In the genomic region with DNA sequence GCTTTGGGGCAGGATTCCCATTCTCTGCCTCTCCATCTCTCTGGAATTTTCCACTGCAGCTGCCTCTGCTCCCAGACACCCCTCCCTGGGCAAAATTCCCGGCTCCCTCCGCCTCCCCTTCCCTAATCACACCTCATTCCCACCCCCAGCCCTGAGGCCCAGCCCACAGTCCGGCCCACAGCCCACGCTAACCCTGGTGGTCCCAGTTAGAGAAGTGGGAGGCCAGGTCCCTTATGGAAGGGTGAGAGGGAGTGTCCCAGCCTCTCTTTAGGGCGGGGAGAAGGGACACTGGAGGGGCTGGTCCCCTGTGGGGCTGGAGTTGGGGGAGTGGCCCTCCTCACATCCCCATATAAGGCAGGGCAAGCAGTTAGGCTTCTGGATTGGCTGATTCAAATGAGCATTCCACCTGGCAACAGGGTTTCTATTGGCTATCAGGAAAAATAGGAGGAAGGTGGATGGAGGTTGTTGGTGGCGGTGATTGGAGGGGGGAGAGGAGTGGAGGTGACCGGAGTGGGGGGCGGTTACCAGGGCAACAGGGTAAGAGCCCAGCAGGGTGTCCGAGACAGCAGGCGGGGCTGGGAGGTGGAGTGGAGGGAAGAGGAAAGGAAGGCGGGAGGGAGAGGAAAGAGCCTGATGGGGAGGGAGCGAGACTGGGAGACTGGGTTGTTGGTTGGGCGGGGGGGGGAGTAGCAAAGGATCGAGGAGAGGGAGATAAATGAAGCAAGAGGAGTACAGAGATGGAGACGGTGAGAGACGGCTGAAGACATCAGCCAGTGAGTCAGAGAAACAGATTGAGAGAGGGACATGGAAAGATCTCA, we compare ENCODE assay signal across 8 cellular contexts. TPM values are rescaled to one million over a fixed set of nuclear protein-coding genes. Genes with fewer than 3 reads are reported as not detected.
DNase-seq lines count a peak whose midpoint lies in the region; ATAC-seq, FAIRE-seq and TF ChIP-seq lines count a peak whose summit lies in the region.

No MANE protein-coding gene starts in this region.

- peak overlapping the region; percentile 89 for H2AFZ ChIP-seq in endothelial cell of umbilical vein (ENCODE audit: low read depth, low read length)

- TF ChIP-seq POLR2A in endothelial cell of umbilical vein (IDR thresholded peaks at IDR 0.05; ENCODE audit: low read depth, low read length), result no peak

- peak overlapping the region; percentile 37 for H3K4me3 Mint-ChIP-seq in memory B cell

- H3K4me3 ChIP-seq in WERI-Rb-1 (ENCODE audit: low read depth, low read length) (peak overlapping the region; percentile 15), endothelial cell of umbilical vein (replicated peaks in 1 of 3; ENCODE audit: insufficient read depth in 1 of 3, low read depth in 1 of 3, low read length in 3 of 3) (peak overlapping the region in 1 of 3 experiments; percentile 36), subcutaneous abdominal adipose tissue (ENCODE audit: low read depth in 1 of 5, low read length in 5 of 5) (peak overlapping the region; percentile 23 to 82 (median 44))

- peaks cover 14% of the 10 kb centered on the region for H3K36me3 ChIP-seq in WERI-Rb-1
- H3K36me3 ChIP-seq in endothelial cell of umbilical vein (ENCODE audit: control insufficient read depth in 2 of 2, extremely low read depth in 1 of 2, insufficient read depth in 2 of 2, low read length in 2 of 2), result peaks cover 0 to 1% of the 10 kb centered on the region in 2 experiments
- peaks cover 0 to 1% (median 0%) of the 10 kb centered on the region in 5 donors for H3K36me3 ChIP-seq in subcutaneous abdominal adipose tissue (ENCODE audit: control insufficient read depth in 5 of 5, insufficient read depth in 5 of 5, low read length in 5 of 5)

- intact Hi-C loops in endothelial cell of umbilical vein (cut with micrococcal nuclease), result loop anchor here (1.0 kb wide), 4 partner anchors 11 to 75 kb away; a partner anchor contains a TSS

- dilution Hi-C loops in endothelial cell of umbilical vein (cut with MboI; ENCODE audit: extremely low pct_ligation_motif_present, low sequenced_read_pairs), result no loop called here

- H3K27ac Mint-ChIP-seq in memory B cell, result no peak overlapping the region

- H3K9ac ChIP-seq in endothelial cell of umbilical vein (replicated peaks; ENCODE audit: extremely low read depth, insufficient read depth, low read length) (peak overlapping the region; percentile 17), subcutaneous abdominal adipose tissue (ENCODE audit: low read length in 5 of 5) (peak overlapping the region in 1 of 5 donors; percentile 71)

- H3K4me1 ChIP-seq in endothelial cell of umbilical vein (ENCODE audit: control insufficient read depth, extremely low read depth, insufficient read depth, low read length) (peaks cover 38% of the 10 kb centered on the region), subcutaneous abdominal adipose tissue (ENCODE audit: control insufficient read depth in 5 of 5, insufficient read depth in 5 of 5, low read length in 5 of 5) (peaks cover 10 to 47% (median 46%) of the 10 kb centered on the region in 5 donors)

- peak; percentile 75 for ATAC-seq in HG03280 (IDR thresholded peaks at IDR 0.05; ENCODE audit: unreplicated experiment)
- peak; percentile 78 for ATAC-seq in memory B cell (ENCODE audit: low read depth)

- H3K9me3 Mint-ChIP-seq in memory B cell, result no peaks in the 10 kb centered on the region

- H3K36me3 Mint-ChIP-seq in memory B cell, result peaks cover 2% of the 10 kb centered on the region

- peaks cover 22% of the 10 kb centered on the region for H3K4me1 Mint-ChIP-seq in memory B cell

- H3K27me3 ChIP-seq in WERI-Rb-1 (ENCODE audit: insufficient read depth, low read depth, severe bottlenecking), result no peaks in the 10 kb centered on the region
- peaks cover 0 to 2% of the 10 kb centered on the region in 2 experiments for H3K27me3 ChIP-seq in endothelial cell of umbilical vein (ENCODE audit: control insufficient read depth in 2 of 2, insufficient read depth in 2 of 2, low read length in 2 of 2)
- peaks cover 0 to 2% (median 0%) of the 10 kb centered on the region in 5 donors for H3K27me3 ChIP-seq in subcutaneous abdominal adipose tissue (ENCODE audit: control insufficient read depth in 5 of 5, insufficient read depth in 4 of 5, low read length in 5 of 5)

- H3K4me2 ChIP-seq in endothelial cell of umbilical vein (ENCODE audit: insufficient read depth, low read length), result peak overlapping the region; percentile 61

- POLR2A ChIA-PET in endothelial cell of umbilical vein (lab: Charles Lee), result interaction anchor here (0.9 kb wide), 1 partner anchor 11 kb away, joined by 5 read pairs; a partner anchor contains a TSS

- peak; percentile 100 for FAIRE-seq in GM19239 (lab: Jason Lieb, UNC)
- peak; percentile 99 for FAIRE-seq in endothelial cell of umbilical vein (lab: Jason Lieb, UNC)

- H3K27me3 Mint-ChIP-seq in memory B cell, result peaks cover 29% of the 10 kb centered on the region

- no peaks in the 10 kb centered on the region for H3K9me1 ChIP-seq in endothelial cell of umbilical vein (replicated peaks; ENCODE audit: control insufficient read depth, extremely low read depth, insufficient read depth, low read length)

- peaks cover 27% of the 10 kb centered on the region for H3K79me2 ChIP-seq in endothelial cell of umbilical vein (ENCODE audit: control insufficient read depth, insufficient read depth, low read length)

- H3K27ac ChIP-seq in WERI-Rb-1 (peak overlapping the region; percentile 96), endothelial cell of umbilical vein (ENCODE audit: insufficient read depth, low read depth, low read length) (peak overlapping the region; percentile 70), subcutaneous abdominal adipose tissue (ENCODE audit: low read depth, low read length) (peak overlapping the region; percentile 93)

- DNase-seq in CMK (ENCODE audit: low read depth) (peak; percentile 85), GM19239 (ENCODE audit: insufficient read length, low spot score) (peak; percentile 96), NCI-H2227 (lab: John Stamatoyannopoulos, UW; ENCODE audit: unreplicated experiment) (peak; percentile 95), WERI-Rb-1 (peak; percentile 99), endothelial cell of umbilical vein (ENCODE audit: low read depth, low spot score) (peak; percentile 99), memory B cell (ENCODE audit: low spot score in 2 of 2) (peak in 1 of 2 donors; percentile 49)

- TF ChIP-seq CTCF in WERI-Rb-1 (IDR thresholded peaks at IDR 0.05; ENCODE audit: low read depth, low read length) (no peak), endothelial cell of umbilical vein (IDR thresholded peaks at IDR 0.05; ENCODE audit: extremely low read depth in 1 of 2, insufficient read depth in 1 of 2, low read depth in 1 of 2, low read length in 2 of 2) (no peak)

- no TSS peak for BruUV-seq in endothelial cell of umbilical vein (replicated peaks; lab: Mats Ljungman, UMichigan)

- CTCF ChIA-PET in endothelial cell of umbilical vein (lab: Charles Lee), result interaction anchor here (1.1 to 8.4 kb wide), 3 partner anchors 11 to 61 kb away, joined by 4 to 234 read pairs (median 28); a partner anchor contains a TSS

- no peaks in the 10 kb centered on the region for H4K20me1 ChIP-seq in endothelial cell of umbilical vein (replicated peaks; ENCODE audit: control insufficient read depth, extremely low read depth, insufficient read depth, low read length)

- no peaks in the 10 kb centered on the region for H3K9me3 ChIP-seq in WERI-Rb-1 (ENCODE audit: severe bottlenecking)
- H3K9me3 ChIP-seq in endothelial cell of umbilical vein (replicated peaks; ENCODE audit: control insufficient read depth, insufficient read depth, low read length), result no peaks in the 10 kb centered on the region
- no peaks in the 10 kb centered on the region for H3K9me3 ChIP-seq in subcutaneous abdominal adipose tissue (ENCODE audit: control insufficient read depth in 5 of 5, low read length in 5 of 5)

RNA-seq across cellular contexts. Expression of a gene that starts 1.9 kb away (rescaled TPM):
- total RNA-seq in endothelial cell of umbilical vein, result 518 and 555 TPM in 2 replicates
- polyA plus RNA-seq in endothelial cell of umbilical vein, result 661 and 787 TPM in 2 replicates
- 356 and 357 TPM in 2 replicates for polyA plus RNA-seq in endothelial cell of umbilical vein (2011; cell fraction: cytosol; rRNA removed)
- 146 and 181 TPM in 2 replicates for polyA plus RNA-seq in endothelial cell of umbilical vein (2011; cell fraction: nucleus; rRNA removed)
- polyA plus RNA-seq in endothelial cell of umbilical vein (2012), result 327 and 655 TPM in 2 replicates
- polyA minus RNA-seq in endothelial cell of umbilical vein, result 264 and 340 TPM in 2 replicates
- 73.9 TPM for polyA minus RNA-seq in endothelial cell of umbilical vein (2011; cell fraction: cytosol; rRNA and poly(A)+ RNA removed)
- 40.4 and 51.6 TPM in 2 replicates for polyA minus RNA-seq in endothelial cell of umbilical vein (2011; cell fraction: nucleus; rRNA and poly(A)+ RNA removed)

RNA-seq across cellular contexts. Expression of a gene that starts 8.1 kb away (rescaled TPM):
- total RNA-seq in endothelial cell of umbilical vein, result 3.8 and 4.1 TPM in 2 replicates
- 1.3 and 1.8 TPM in 2 replicates for polyA plus RNA-seq in endothelial cell of umbilical vein
- polyA plus RNA-seq in endothelial cell of umbilical vein (2011; cell fraction: cytosol; rRNA removed), result 0.17 and 0.58 TPM in 2 replicates
- polyA plus RNA-seq in endothelial cell of umbilical vein (2011; cell fraction: nucleus; rRNA removed), result 8.8 and 10.8 TPM in 2 replicates
- polyA plus RNA-seq in endothelial cell of umbilical vein (2012), result 1.2 and 1.7 TPM in 2 replicates
- 0.58 and 1.8 TPM in 2 replicates for polyA minus RNA-seq in endothelial cell of umbilical vein
- not detected for polyA minus RNA-seq in endothelial cell of umbilical vein (2011; cell fraction: cytosol; rRNA and poly(A)+ RNA removed)
- 1.5 and 2.8 TPM in 2 replicates for polyA minus RNA-seq in endothelial cell of umbilical vein (2011; cell fraction: nucleus; rRNA and poly(A)+ RNA removed)

RNA-seq across cellular contexts. Expression of a gene that starts 11.3 kb away (rescaled TPM):
- total RNA-seq in endothelial cell of umbilical vein, result 136 and 147 TPM in 2 replicates
- 306 and 319 TPM in 2 replicates for polyA plus RNA-seq in endothelial cell of umbilical vein
- polyA plus RNA-seq in endothelial cell of umbilical vein (2011; cell fraction: cytosol; rRNA removed), result 189 and 228 TPM in 2 replicates
- 119 and 136 TPM in 2 replicates for polyA plus RNA-seq in endothelial cell of umbilical vein (2011; cell fraction: nucleus; rRNA removed)
- polyA plus RNA-seq in endothelial cell of umbilical vein (2012), result 160 and 203 TPM in 2 replicates
- polyA minus RNA-seq in endothelial cell of umbilical vein, result 221 and 250 TPM in 2 replicates
- polyA minus RNA-seq in endothelial cell of umbilical vein (2011; cell fraction: cytosol; rRNA and poly(A)+ RNA removed), result 55.0 TPM
- 43.1 and 46.8 TPM in 2 replicates for polyA minus RNA-seq in endothelial cell of umbilical vein (2011; cell fraction: nucleus; rRNA and poly(A)+ RNA removed)

RNA-seq across cellular contexts. Expression of a gene that starts 25.1 kb away (rescaled TPM):
- not detected in 2 replicates for total RNA-seq in endothelial cell of umbilical vein
- polyA plus RNA-seq in endothelial cell of umbilical vein, result not detected in 2 replicates
- not detected in 2 replicates for polyA plus RNA-seq in endothelial cell of umbilical vein (2011; cell fraction: cytosol; rRNA removed)
- not detected in 2 replicates for polyA plus RNA-seq in endothelial cell of umbilical vein (2011; cell fraction: nucleus; rRNA removed)
- 0.05 TPM in 1 of 2 replicates, not detected in the other for polyA plus RNA-seq in endothelial cell of umbilical vein (2012)
- polyA minus RNA-seq in endothelial cell of umbilical vein, result not detected in 2 replicates
- polyA minus RNA-seq in endothelial cell of umbilical vein (2011; cell fraction: cytosol; rRNA and poly(A)+ RNA removed), result not detected
- polyA minus RNA-seq in endothelial cell of umbilical vein (2011; cell fraction: nucleus; rRNA and poly(A)+ RNA removed), result not detected in 2 replicates

RNA-seq across cellular contexts. Expression of a gene that starts 40.4 kb away (rescaled TPM):
- total RNA-seq in endothelial cell of umbilical vein, result 36.5 and 41.1 TPM in 2 replicates
- 104 and 112 TPM in 2 replicates for polyA plus RNA-seq in endothelial cell of umbilical vein
- polyA plus RNA-seq in endothelial cell of umbilical vein (2011; cell fraction: cytosol; rRNA removed), result 85.3 and 85.9 TPM in 2 replicates
- 81.1 and 86.9 TPM in 2 replicates for polyA plus RNA-seq in endothelial cell of umbilical vein (2011; cell fraction: nucleus; rRNA removed)
- 42.2 and 52.7 TPM in 2 replicates for polyA plus RNA-seq in endothelial cell of umbilical vein (2012)
- 34.1 and 41.1 TPM in 2 replicates for polyA minus RNA-seq in endothelial cell of umbilical vein
- polyA minus RNA-seq in endothelial cell of umbilical vein (2011; cell fraction: cytosol; rRNA and poly(A)+ RNA removed), result 16.7 TPM
- polyA minus RNA-seq in endothelial cell of umbilical vein (2011; cell fraction: nucleus; rRNA and poly(A)+ RNA removed), result 11.3 TPM in 2 replicates
